In the genomic region with DNA sequence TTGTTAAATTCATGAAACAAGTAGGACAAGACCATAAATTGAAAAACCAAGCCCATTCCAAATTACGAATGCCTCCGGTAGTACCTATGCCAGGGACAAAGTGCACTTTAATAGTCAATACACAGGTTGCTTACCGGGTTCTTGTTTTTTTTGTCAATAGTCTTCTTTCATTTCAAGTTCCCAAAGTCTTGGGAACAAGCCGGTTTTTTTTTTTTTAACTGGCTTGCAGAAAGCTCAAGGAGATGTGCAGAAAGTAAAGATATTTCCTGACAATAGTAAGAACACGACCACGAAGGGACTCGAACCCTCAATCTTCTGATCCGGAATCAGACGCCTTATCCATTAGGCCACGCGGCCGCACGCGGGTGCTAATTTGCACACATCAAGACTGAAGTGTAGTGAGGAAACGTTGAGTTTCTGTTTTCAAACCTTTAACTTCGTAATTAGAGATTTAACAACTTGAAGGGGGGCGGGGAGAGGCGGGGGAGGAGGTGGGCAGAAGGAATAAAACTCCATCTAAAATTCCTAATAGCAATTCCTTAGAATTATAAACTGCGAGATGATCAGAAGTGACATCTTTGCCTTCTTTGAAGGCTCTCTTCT, we compare ENCODE assay signal across 1 cellular context.
TF ChIP-seq lines count a peak whose summit lies in the region.

No MANE protein-coding gene starts in this region.

TF ChIP-seq in K562, 482 proteins besides CTCF, POLR2A, EP300 and RAD21 (continued from another document):
- TF ChIP-seq, protein P1, sequence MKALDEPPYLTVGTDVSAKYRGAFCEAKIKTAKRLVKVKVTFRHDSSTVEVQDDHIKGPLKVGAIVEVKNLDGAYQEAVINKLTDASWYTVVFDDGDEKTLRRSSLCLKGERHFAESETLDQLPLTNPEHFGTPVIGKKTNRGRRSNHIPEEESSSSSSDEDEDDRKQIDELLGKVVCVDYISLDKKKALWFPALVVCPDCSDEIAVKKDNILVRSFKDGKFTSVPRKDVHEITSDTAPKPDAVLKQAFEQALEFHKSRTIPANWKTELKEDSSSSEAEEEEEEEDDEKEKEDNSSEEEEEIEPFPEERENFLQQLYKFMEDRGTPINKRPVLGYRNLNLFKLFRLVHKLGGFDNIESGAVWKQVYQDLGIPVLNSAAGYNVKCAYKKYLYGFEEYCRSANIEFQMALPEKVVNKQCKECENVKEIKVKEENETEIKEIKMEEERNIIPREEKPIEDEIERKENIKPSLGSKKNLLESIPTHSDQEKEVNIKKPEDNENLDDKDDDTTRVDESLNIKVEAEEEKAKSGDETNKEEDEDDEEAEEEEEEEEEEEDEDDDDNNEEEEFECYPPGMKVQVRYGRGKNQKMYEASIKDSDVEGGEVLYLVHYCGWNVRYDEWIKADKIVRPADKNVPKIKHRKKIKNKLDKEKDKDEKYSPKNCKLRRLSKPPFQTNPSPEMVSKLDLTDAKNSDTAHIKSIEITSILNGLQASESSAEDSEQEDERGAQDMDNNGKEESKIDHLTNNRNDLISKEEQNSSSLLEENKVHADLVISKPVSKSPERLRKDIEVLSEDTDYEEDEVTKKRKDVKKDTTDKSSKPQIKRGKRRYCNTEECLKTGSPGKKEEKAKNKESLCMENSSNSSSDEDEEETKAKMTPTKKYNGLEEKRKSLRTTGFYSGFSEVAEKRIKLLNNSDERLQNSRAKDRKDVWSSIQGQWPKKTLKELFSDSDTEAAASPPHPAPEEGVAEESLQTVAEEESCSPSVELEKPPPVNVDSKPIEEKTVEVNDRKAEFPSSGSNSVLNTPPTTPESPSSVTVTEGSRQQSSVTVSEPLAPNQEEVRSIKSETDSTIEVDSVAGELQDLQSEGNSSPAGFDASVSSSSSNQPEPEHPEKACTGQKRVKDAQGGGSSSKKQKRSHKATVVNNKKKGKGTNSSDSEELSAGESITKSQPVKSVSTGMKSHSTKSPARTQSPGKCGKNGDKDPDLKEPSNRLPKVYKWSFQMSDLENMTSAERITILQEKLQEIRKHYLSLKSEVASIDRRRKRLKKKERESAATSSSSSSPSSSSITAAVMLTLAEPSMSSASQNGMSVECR (CRISPR knock-in tag; IDR thresholded peaks at IDR 0.05): peak; percentile 54; the same call in 1 of the 2 replicates
- TF ChIP-seq RB1 (IDR thresholded peaks at IDR 0.05; ENCODE audit: low read depth) (peak; percentile 78; the same call in 1 of the 2 replicates), TRIM24 (IDR thresholded peaks at IDR 0.05) (no peak), TBP (optimal IDR thresholded peaks at IDR 0.05; ENCODE audit: low read depth, low read length) (peak; percentile 99), RFX1 (IDR thresholded peaks at IDR 0.05) (no peak)
